Comparison of ENCODE assay signal across 21 cellular contexts in genomic region chr1:110608247-110608646, GRCh38. TPM values are rescaled to one million over a fixed set of nuclear protein-coding genes. Genes with fewer than 3 reads are reported as not detected.
A peak's percentile ranks its signal among the peaks of the same experiment; 100 is the strongest.
DNase-seq lines count a peak whose midpoint lies in the region; ATAC-seq lines count a peak whose summit lies in the region.
"Had no signal": no experiment of that assay in that cellular context is flagged by ENCODE, and none has a peak within 500 bp of the region (broad histone marks: within the 10 kb centered on the region; RNA-seq: fewer than 3 reads in every experiment).

No MANE protein-coding gene starts in this region.

- no peak overlapping the region for H3K9ac ChIP-seq in SK-N-MC (ENCODE audit: insufficient read length)
- no peak overlapping the region for H3K9ac ChIP-seq in rectal smooth muscle tissue (ENCODE audit: low read length)

- ATAC-seq in activated CD8-positive, alpha-beta memory T cell treated with anti-CD3 and anti-CD28 coated beads, Interleukin-2, amount 10 ng/mL, durations not matched to agents 7 days and 5 days = no peak
- ATAC-seq in HG03354 (IDR thresholded peaks at IDR 0.05; ENCODE audit: poor library complexity, severe bottlenecking, unreplicated experiment) = no peak
- ATAC-seq: activated CD4-positive, alpha-beta T cell treated with anti-CD3 and anti-CD28 coated beads for 36 hours; left cardiac atrium had no signal

- H3K27me3 ChIP-seq in iPS DF 6.9 (ENCODE audit: control insufficient read depth, insufficient read depth, low read length) = peaks cover 42% of the 10 kb centered on the region
- peaks cover 16% of the 10 kb centered on the region for H3K27me3 ChIP-seq in rectal smooth muscle tissue (ENCODE audit: control insufficient read depth, insufficient read depth, low read length)

- peak overlapping the region; percentile 95 for H3K27ac ChIP-seq in SK-N-MC
- no peak overlapping the region for H3K27ac ChIP-seq in iPS DF 6.9 (ENCODE audit: low read length)
- H3K27ac ChIP-seq in rectal smooth muscle tissue (ENCODE audit: low read depth, low read length) = no peak overlapping the region
- H3K27ac ChIP-seq: HL-60, neutrophil had no signal

- no peak overlapping the region for H3K27ac Mint-ChIP-seq in activated CD8-positive, alpha-beta memory T cell treated with anti-CD3 and anti-CD28 coated beads, Interleukin-2, amount 10 ng/mL, durations not matched to agents 7 days and 5 days
- H3K27ac Mint-ChIP-seq: activated CD4-positive, alpha-beta T cell treated with anti-CD3 and anti-CD28 coated beads for 36 hours; IgD-negative memory B cell had no signal

- no CpG with 5 or more reads among the region's 13 CpGs for WGBS in iPS DF 6.9 (ENCODE audit: insufficient coverage, insufficient read length)

- H3K9me3 ChIP-seq in SK-N-MC (ENCODE audit: low read depth, low read length) = no peaks in the 10 kb centered on the region
- H3K9me3 ChIP-seq in iPS DF 6.9 (ENCODE audit: control insufficient read depth, insufficient read depth, low read length) = no peaks in the 10 kb centered on the region
- H3K9me3 ChIP-seq: BE2C, neutrophil had no signal

- peaks cover 5% of the 10 kb centered on the region for H3K4me1 ChIP-seq in iPS DF 6.9 (ENCODE audit: control insufficient read depth, insufficient read depth, low read length)
- no peaks in the 10 kb centered on the region for H3K4me1 ChIP-seq in rectal smooth muscle tissue (ENCODE audit: control insufficient read depth, insufficient read depth, low read length)
- H3K4me1 ChIP-seq: BE2C had no signal

- peaks cover 42% of the 10 kb centered on the region for H3K27me3 Mint-ChIP-seq in activated CD8-positive, alpha-beta memory T cell treated with anti-CD3 and anti-CD28 coated beads, Interleukin-2, amount 10 ng/mL, durations not matched to agents 7 days and 5 days

- H3K4me3 Mint-ChIP-seq in activated CD8-positive, alpha-beta memory T cell treated with anti-CD3 and anti-CD28 coated beads, Interleukin-2, amount 10 ng/mL, durations not matched to agents 7 days and 5 days = no peak overlapping the region

- H3K4me3 ChIP-seq in SK-N-MC (peak overlapping the region; percentile 94), iPS DF 6.9 (ENCODE audit: low read length) (peak overlapping the region; percentile 6; the same call in 1 of the 2 replicates), rectal smooth muscle tissue (ENCODE audit: low read length) (peak overlapping the region; percentile 24)

- H3K9me3 Mint-ChIP-seq in activated CD8-positive, alpha-beta memory T cell treated with anti-CD3 and anti-CD28 coated beads, Interleukin-2, amount 10 ng/mL, durations not matched to agents 7 days and 5 days (ENCODE audit: low read depth) = no peaks in the 10 kb centered on the region
- H3K9me3 Mint-ChIP-seq: IgD-negative memory B cell had no signal

- peak; percentile 39 for DNase-seq in activated CD8-positive, alpha-beta memory T cell treated with anti-CD3 and anti-CD28 coated beads, Interleukin-2, amount 10 ng/mL, durations not matched to agents 7 days and 5 days
- DNase-seq in activated CD8-positive, alpha-beta memory T cell treated with anti-CD3 and anti-CD28 coated beads for 24 hours = no peak
- no peak for DNase-seq in SK-N-MC (ENCODE audit: low read depth, low spot score)
- DNase-seq in iPS DF 6.9 (ENCODE audit: low read depth, low spot score) = no peak
- no peak for DNase-seq in NCI-H146 treated with DMSO at 0.1 percent for 48 hours (lab: John Stamatoyannopoulos, UW; ENCODE audit: unreplicated experiment)
- DNase-seq in ecto neural progenitor cell (ENCODE audit: low spot score) = no peak
- DNase-seq: activated CD4-positive, alpha-beta T cell treated with anti-CD3 and anti-CD28 coated beads for 36 hours; activated gamma-delta T cell; amniotic stem cell; BE2C; EL; left cardiac atrium; NCI-H1417 treated with DMSO at 0.1 percent for 48 hours; NCI-H2171 treated with DMSO at 0.1 percent for 48 hours had no signal

- H3K4me1 Mint-ChIP-seq in activated CD8-positive, alpha-beta memory T cell treated with anti-CD3 and anti-CD28 coated beads, Interleukin-2, amount 10 ng/mL, durations not matched to agents 7 days and 5 days = peaks cover 24% of the 10 kb centered on the region

- H3K36me3 Mint-ChIP-seq in activated CD8-positive, alpha-beta memory T cell treated with anti-CD3 and anti-CD28 coated beads, Interleukin-2, amount 10 ng/mL, durations not matched to agents 7 days and 5 days = no peaks in the 10 kb centered on the region

- H3K36me3 ChIP-seq in SK-N-MC (ENCODE audit: insufficient read depth, low read length) (peaks cover 10% of the 10 kb centered on the region), iPS DF 6.9 (ENCODE audit: control insufficient read depth, insufficient read depth, low read length) (no peaks in the 10 kb centered on the region), rectal smooth muscle tissue (ENCODE audit: control insufficient read depth, insufficient read depth, low read length) (no peaks in the 10 kb centered on the region)
- H3K36me3 ChIP-seq: BE2C, neutrophil had no signal

- CTCF ChIA-PET in activated CD8-positive, alpha-beta memory T cell treated with anti-CD3 and anti-CD28 coated beads, Interleukin-2, amount 10 ng/mL, durations not matched to agents 7 days and 5 days (lab: Charles Lee) = interaction anchor here (0.7 to 3.9 kb wide), 6 partner anchors 9 to 423 kb away, joined by 3 to 27 read pairs (median 8); no protein-coding TSS in a partner anchor

RNA-seq across cellular contexts. Expression of gene KCNA2, which starts 2.1 kb away (rescaled TPM):
- 1 to 10 TPM; 2.4 to 3.7 TPM for total RNA-seq in activated CD8-positive, alpha-beta memory T cell treated with anti-CD3 and anti-CD28 coated beads, Interleukin-2, amount 10 ng/mL, durations not matched to agents 7 days and 5 days
- total RNA-seq: A172, MCF 10A had no signal

Comparison
In these comparisons a context has a peak if more than half of its experiments do, and no peak if none do; other contexts are left out.
1. H3K4me3 ChIP-seq: peak in every context shown above with its lines; median percentile 94 in SK-N-MC; 24 in rectal smooth muscle tissue; 6 in iPS DF 6.9.